Comparison of ENCODE assay signal across 10 cellular contexts in the genomic region with DNA sequence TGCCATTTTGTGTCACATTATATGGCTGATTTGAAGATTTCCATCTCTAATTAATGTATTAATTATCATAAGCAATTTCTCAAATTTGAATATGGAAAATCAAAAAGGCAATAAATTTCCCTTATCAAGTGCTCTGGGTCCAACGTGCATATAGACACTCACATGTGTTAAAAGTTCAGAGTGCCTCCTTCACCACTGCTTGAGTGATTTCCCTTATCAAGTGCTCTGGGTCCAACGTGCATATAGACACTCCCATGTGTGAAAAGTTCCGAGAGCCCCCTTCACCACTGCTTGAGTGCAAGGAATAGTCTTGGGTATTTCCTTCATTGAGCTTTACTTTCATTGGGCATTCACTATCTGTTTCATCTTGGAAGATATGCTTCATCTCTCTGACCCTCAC.
"Had no signal": no experiment of that assay in that cellular context is flagged by ENCODE, and none has a peak within 500 bp of the region (broad histone marks: within the 10 kb centered on the region; RNA-seq: fewer than 3 reads in every experiment).

No MANE protein-coding gene starts in this region.

- H3K4me1 ChIP-seq: HAP-1 had no signal

- H3K36me3 ChIP-seq: HAP-1 had no signal

- H3K4me2 ChIP-seq: GM23338 had no signal

- H3K9me3 Mint-ChIP-seq: GM23338 had no signal

- H3K27ac Mint-ChIP-seq: GM23338, H9, HFFc6 had no signal

- H3K4me3 Mint-ChIP-seq: GM23338, H9, HFFc6 had no signal

- H3K9me3 ChIP-seq: HAP-1 had no signal

- H3K4me3 ChIP-seq: GM23248, GM23338, HAP-1 had no signal

- FAIRE-seq: H1, H54 had no signal

- H2AFZ ChIP-seq: GM23248, GM23338 had no signal

- H3K27ac ChIP-seq: GM23248 had no signal

- DNase-seq: GM23248, GOT3, H7, H9, HCEC 1CT, HFFc6 had no signal
